14 cellular contexts compared by ENCODE assay signal in the genomic region with DNA sequence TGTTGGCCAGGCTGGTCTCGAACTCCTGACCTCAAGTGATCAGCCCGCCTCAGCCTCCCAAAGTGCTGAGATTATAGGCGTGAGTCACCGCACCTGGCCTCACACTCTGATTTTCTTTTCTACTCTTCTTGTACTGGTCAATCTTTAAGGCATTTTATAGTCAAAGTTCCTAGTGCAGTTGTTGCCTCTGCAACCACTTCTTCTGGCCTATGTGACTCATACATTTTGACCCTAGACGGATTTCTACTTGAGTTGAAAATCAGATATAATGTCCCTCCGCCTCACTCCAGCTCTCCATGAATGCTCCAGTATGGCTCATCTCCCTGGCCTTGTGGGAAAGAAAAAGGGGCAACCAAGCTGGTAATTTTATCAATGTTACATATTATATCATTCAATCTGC. TPM values are rescaled to one million over a fixed set of nuclear protein-coding genes. Genes with fewer than 3 reads are reported as not detected.
A peak's percentile ranks its signal among the peaks of the same experiment; 100 is the strongest.
DNase-seq lines count a peak whose midpoint lies in the region; ATAC-seq and TF ChIP-seq lines count a peak whose summit lies in the region.
"Had no signal": no experiment of that assay in that cellular context is flagged by ENCODE, and none has a peak within 500 bp of the region (broad histone marks: within the 10 kb centered on the region; RNA-seq: fewer than 3 reads in every experiment).

No MANE protein-coding gene starts in this region.

- H3K36me3 Mint-ChIP-seq in T-helper 17 cell (ENCODE audit: low read depth): no peaks in the 10 kb centered on the region
- H3K36me3 Mint-ChIP-seq: CD4-positive, CD25-positive, alpha-beta regulatory T cell had no signal

- H3K4me1 Mint-ChIP-seq in T-helper 17 cell: no peaks in the 10 kb centered on the region
- H3K4me1 Mint-ChIP-seq: CD4-positive, CD25-positive, alpha-beta regulatory T cell had no signal

- peaks cover 9% of the 10 kb centered on the region for H3K27me3 Mint-ChIP-seq in T-helper 17 cell

- TF ChIP-seq CTCF in brain microvascular endothelial cell (IDR thresholded peaks at IDR 0.05; ENCODE audit: low read depth, low read length, missing control alignments): no peak
- TF ChIP-seq CTCF in SK-N-SH (IDR thresholded peaks at IDR 0.05): no peak

- no peak for TF ChIP-seq EP300 in SK-N-SH (IDR thresholded peaks at IDR 0.05; ENCODE audit: borderline replicate concordance in 1 of 2, low read depth in 1 of 2, low read length in 1 of 2)

- no peak overlapping the region for H3K4me2 ChIP-seq in SK-N-SH
- H3K4me2 ChIP-seq: BLaER1 treated with 17β-estradiol and CSF1 and Interleukin-3, amounts not matched to agents 10 nM and 100 nM had no signal

- POLR2A ChIA-PET in SK-N-SH (lab: Yijun Ruan, JAX): no interaction called here

- no peaks in the 10 kb centered on the region for H3K9me3 ChIP-seq in T-helper 17 cell (ENCODE audit: control insufficient read depth, low read length, poor library complexity, severe bottlenecking)
- H3K9me3 ChIP-seq in SK-N-SH: no peaks in the 10 kb centered on the region
- H3K9me3 ChIP-seq: HAP-1 had no signal

- H3K4me3 ChIP-seq in brain microvascular endothelial cell (ENCODE audit: low read depth, low read length): no peak overlapping the region
- no peak overlapping the region for H3K4me3 ChIP-seq in SK-N-SH (ENCODE audit: low read depth in 2 of 2, low read length in 1 of 2)
- H3K4me3 ChIP-seq: BLaER1 treated with 17β-estradiol and CSF1 and Interleukin-3, amounts not matched to agents 10 nM and 100 nM; GM12878; HAP-1 had no signal

- TF ChIP-seq RAD21 in SK-N-SH (IDR thresholded peaks at IDR 0.05; ENCODE audit: low read length): no peak

- DNase-seq in HT1080 (ENCODE audit: low read depth) (peak; percentile 10), T-helper 17 cell (no peak), brain microvascular endothelial cell (peak; percentile 14), renal cortical epithelial cell (ENCODE audit: low read depth) (peak; percentile 26), SK-N-SH (no peak), NCI-H82 treated with DMSO at 0.1 percent for 48 hours (lab: John Stamatoyannopoulos, UW; ENCODE audit: unreplicated experiment) (no peak), iPS-NIHi11 (ENCODE audit: low spot score) (no peak)
- DNase-seq: ACHN; CD4-positive, CD25-positive, alpha-beta regulatory T cell; GOT3 had no signal

- H3K27me3 ChIP-seq in brain microvascular endothelial cell (replicated peaks): no peaks in the 10 kb centered on the region
- no peaks in the 10 kb centered on the region for H3K27me3 ChIP-seq in SK-N-SH (ENCODE audit: insufficient read depth)
- H3K27me3 ChIP-seq: BLaER1 treated with 17β-estradiol and CSF1 and Interleukin-3, amounts not matched to agents 10 nM and 100 nM had no signal

- ATAC-seq in T-helper 17 cell (no peak), GM21528 (IDR thresholded peaks at IDR 0.05; ENCODE audit: low FRiP score, unreplicated experiment) (no peak)
- ATAC-seq: GM12878 had no signal

- no peak overlapping the region for H3K27ac ChIP-seq in brain microvascular endothelial cell
- no peak overlapping the region for H3K27ac ChIP-seq in SK-N-SH (ENCODE audit: low read depth in 2 of 2, low read length in 1 of 2)
- H3K27ac ChIP-seq: BLaER1 treated with 17β-estradiol and CSF1 and Interleukin-3, amounts not matched to agents 10 nM and 100 nM had no signal

- H2AFZ ChIP-seq in SK-N-SH (ENCODE audit: low read depth): no peak overlapping the region

- H3K4me1 ChIP-seq in SK-N-SH (ENCODE audit: control insufficient read depth in 1 of 2, insufficient read depth in 2 of 2, low read depth in 1 of 2, low read length in 1 of 2): no peaks in the 10 kb centered on the region
- H3K4me1 ChIP-seq: HAP-1 had no signal

- H3F3A ChIP-seq in SK-N-SH (replicated peaks; ENCODE audit: insufficient read depth): no peaks in the 10 kb centered on the region

- H3K9ac ChIP-seq in SK-N-SH: no peak overlapping the region
- H3K9ac ChIP-seq: BLaER1 treated with 17β-estradiol and CSF1 and Interleukin-3, amounts not matched to agents 10 nM and 100 nM had no signal

- 92% methylated on average over 6 of the region's 6 CpGs for WGBS in SK-N-SH (ENCODE audit: low lambda C conversion rate)

- H3K27ac Mint-ChIP-seq in T-helper 17 cell: peak overlapping the region; percentile 46
- H3K27ac Mint-ChIP-seq: CD4-positive, CD25-positive, alpha-beta regulatory T cell had no signal

- CTCF ChIA-PET in SK-N-SH (lab: Yijun Ruan, JAX): interaction anchor here (1.0 kb wide), 1 partner anchor 11 kb away, joined by 3 read pairs; no protein-coding TSS in a partner anchor

- H4K20me1 ChIP-seq in SK-N-SH (ENCODE audit: insufficient read depth): no peaks in the 10 kb centered on the region

- no peaks in the 10 kb centered on the region for H3K79me2 ChIP-seq in SK-N-SH (ENCODE audit: insufficient read depth)

- no peak overlapping the region for H3K4me3 Mint-ChIP-seq in T-helper 17 cell
- H3K4me3 Mint-ChIP-seq: CD4-positive, CD25-positive, alpha-beta regulatory T cell had no signal

- no peaks in the 10 kb centered on the region for H3K9me2 ChIP-seq in SK-N-SH

- H3K36me3 ChIP-seq in brain microvascular endothelial cell (replicated peaks): no peaks in the 10 kb centered on the region
- H3K36me3 ChIP-seq in SK-N-SH (replicated peaks in 1 of 2; ENCODE audit: control insufficient read depth in 1 of 2, insufficient read depth in 2 of 2, low read length in 1 of 2): no peaks in the 10 kb centered on the region
- H3K36me3 ChIP-seq: HAP-1 had no signal

- in situ Hi-C loops in brain microvascular endothelial cell (cut with HindIII; ENCODE audit: low pct_ligation_motif_present, low sequenced_read_pairs): no loop called here

TF ChIP-seq in SK-N-SH, 30 proteins besides CTCF, POLR2A, EP300 and RAD21 (continues in another document):
- TF ChIP-seq, protein P1, sequence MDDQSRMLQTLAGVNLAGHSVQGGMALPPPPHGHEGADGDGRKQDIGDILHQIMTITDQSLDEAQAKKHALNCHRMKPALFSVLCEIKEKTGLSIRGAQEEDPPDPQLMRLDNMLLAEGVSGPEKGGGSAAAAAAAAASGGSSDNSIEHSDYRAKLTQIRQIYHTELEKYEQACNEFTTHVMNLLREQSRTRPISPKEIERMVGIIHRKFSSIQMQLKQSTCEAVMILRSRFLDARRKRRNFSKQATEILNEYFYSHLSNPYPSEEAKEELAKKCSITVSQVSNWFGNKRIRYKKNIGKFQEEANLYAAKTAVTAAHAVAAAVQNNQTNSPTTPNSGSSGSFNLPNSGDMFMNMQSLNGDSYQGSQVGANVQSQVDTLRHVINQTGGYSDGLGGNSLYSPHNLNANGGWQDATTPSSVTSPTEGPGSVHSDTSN (IDR thresholded peaks at IDR 0.05): no peak
- TF ChIP-seq RXRA (IDR thresholded peaks at IDR 0.05; ENCODE audit: borderline replicate concordance, low read depth) (no peak), FOSL2 (IDR thresholded peaks at IDR 0.05; ENCODE audit: borderline replicate concordance, low read depth) (no peak), JUND (IDR thresholded peaks at IDR 0.05) (no peak), RCOR1 (IDR thresholded peaks at IDR 0.05; ENCODE audit: low read length) (no peak), GATA2 (CRISPR knock-in tag; IDR thresholded peaks at IDR 0.05) (no peak), POLR2AphosphoS5 (IDR thresholded peaks at IDR 0.05; ENCODE audit: low read depth, low read length) (no peak), SMC3 (IDR thresholded peaks at IDR 0.05; ENCODE audit: low read depth, low read length) (no peak), ELF1 (IDR thresholded peaks at IDR 0.05) (no peak), SIN3A (IDR thresholded peaks at IDR 0.05; ENCODE audit: borderline replicate concordance, low read depth, low read length) (no peak)
- TF ChIP-seq, protein P2, sequence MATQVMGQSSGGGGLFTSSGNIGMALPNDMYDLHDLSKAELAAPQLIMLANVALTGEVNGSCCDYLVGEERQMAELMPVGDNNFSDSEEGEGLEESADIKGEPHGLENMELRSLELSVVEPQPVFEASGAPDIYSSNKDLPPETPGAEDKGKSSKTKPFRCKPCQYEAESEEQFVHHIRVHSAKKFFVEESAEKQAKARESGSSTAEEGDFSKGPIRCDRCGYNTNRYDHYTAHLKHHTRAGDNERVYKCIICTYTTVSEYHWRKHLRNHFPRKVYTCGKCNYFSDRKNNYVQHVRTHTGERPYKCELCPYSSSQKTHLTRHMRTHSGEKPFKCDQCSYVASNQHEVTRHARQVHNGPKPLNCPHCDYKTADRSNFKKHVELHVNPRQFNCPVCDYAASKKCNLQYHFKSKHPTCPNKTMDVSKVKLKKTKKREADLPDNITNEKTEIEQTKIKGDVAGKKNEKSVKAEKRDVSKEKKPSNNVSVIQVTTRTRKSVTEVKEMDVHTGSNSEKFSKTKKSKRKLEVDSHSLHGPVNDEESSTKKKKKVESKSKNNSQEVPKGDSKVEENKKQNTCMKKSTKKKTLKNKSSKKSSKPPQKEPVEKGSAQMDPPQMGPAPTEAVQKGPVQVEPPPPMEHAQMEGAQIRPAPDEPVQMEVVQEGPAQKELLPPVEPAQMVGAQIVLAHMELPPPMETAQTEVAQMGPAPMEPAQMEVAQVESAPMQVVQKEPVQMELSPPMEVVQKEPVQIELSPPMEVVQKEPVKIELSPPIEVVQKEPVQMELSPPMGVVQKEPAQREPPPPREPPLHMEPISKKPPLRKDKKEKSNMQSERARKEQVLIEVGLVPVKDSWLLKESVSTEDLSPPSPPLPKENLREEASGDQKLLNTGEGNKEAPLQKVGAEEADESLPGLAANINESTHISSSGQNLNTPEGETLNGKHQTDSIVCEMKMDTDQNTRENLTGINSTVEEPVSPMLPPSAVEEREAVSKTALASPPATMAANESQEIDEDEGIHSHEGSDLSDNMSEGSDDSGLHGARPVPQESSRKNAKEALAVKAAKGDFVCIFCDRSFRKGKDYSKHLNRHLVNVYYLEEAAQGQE (IDR thresholded peaks at IDR 0.05; ENCODE audit: low read depth, low read length): no peak
- TF ChIP-seq, protein P3, sequence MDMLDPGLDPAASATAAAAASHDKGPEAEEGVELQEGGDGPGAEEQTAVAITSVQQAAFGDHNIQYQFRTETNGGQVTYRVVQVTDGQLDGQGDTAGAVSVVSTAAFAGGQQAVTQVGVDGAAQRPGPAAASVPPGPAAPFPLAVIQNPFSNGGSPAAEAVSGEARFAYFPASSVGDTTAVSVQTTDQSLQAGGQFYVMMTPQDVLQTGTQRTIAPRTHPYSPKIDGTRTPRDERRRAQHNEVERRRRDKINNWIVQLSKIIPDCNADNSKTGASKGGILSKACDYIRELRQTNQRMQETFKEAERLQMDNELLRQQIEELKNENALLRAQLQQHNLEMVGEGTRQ (IDR thresholded peaks at IDR 0.05; ENCODE audit: borderline replicate concordance, low read depth, low read length): no peak

RNA-seq across cellular contexts. Expression of a gene that starts 42.4 kb away (rescaled TPM):
- 35.5 and 47.5 TPM in 2 replicates for total RNA-seq in HT1080 (2014; rRNA removed; shearing (Covaris generic))
- polyA plus RNA-seq in HT1080 (2015; cell fraction: cytosol; rRNA removed): 47.5 and 60.8 TPM in 2 replicates
- 30.5 and 32.5 TPM in 2 replicates for polyA plus RNA-seq in HT1080 (2015; cell fraction: nucleus; rRNA removed)
- total RNA-seq in T-helper 17 cell (under 1 TPM; 0.10 to 0.47 TPM), renal cortical epithelial cell (31.2 and 38.2 TPM in 2 replicates)
- polyA plus RNA-seq in SK-N-SH (2012; rRNA removed): 5.8 and 9.2 TPM in 2 replicates
- 8.1 and 9.5 TPM in 2 replicates for polyA plus RNA-seq in SK-N-SH (2012; cell fraction: cytosol; rRNA removed)
- 2.7 and 3.6 TPM in 2 replicates for polyA plus RNA-seq in SK-N-SH (2012; cell fraction: nucleus; rRNA removed)
- polyA plus RNA-seq: CD4-positive, CD25-positive, alpha-beta regulatory T cell had no signal

Comparison
In these comparisons a context has a peak if more than half of its experiments do, and no peak if none do; other contexts are left out.
1. DNase-seq: peak in HT1080 (single experiment), brain microvascular endothelial cell (single experiment) and renal cortical epithelial cell (single experiment); none in T-helper 17 cell (0 of 3), SK-N-SH (single experiment), NCI-H82 treated with DMSO at 0.1 percent for 48 hours (single experiment) and iPS-NIHi11 (single experiment).
2. RNA of a gene that starts 42.4 kb away (total RNA-seq): 35.5 to 47.5 TPM in HT1080 and 31.2 to 38.2 TPM in renal cortical epithelial cell; 0.10 to 0.47 TPM in T-helper 17 cell; every median in the first group is over 10 times any median in the second.